8 cellular contexts compared by ENCODE assay signal in genomic region chr6:25223421-25224052, GRCh38. TPM values are rescaled to one million over a fixed set of nuclear protein-coding genes. Genes with fewer than 3 reads are reported as not detected.
DNase-seq lines count a peak whose midpoint lies in the region; ATAC-seq and TF ChIP-seq lines count a peak whose summit lies in the region.

No MANE protein-coding gene starts in this region.

- no peak overlapping the region for H3K27ac Mint-ChIP-seq in activated naive CD4-positive, alpha-beta T cell treated with anti-CD3 and anti-CD28 coated beads for 36 hours

- H3K4me3 ChIP-seq in SK-N-MC (no peak overlapping the region), prostate gland (no peak overlapping the region), upper lobe of right lung (peak overlapping the region; percentile 12)

- H3K9me3 Mint-ChIP-seq in activated naive CD4-positive, alpha-beta T cell treated with anti-CD3 and anti-CD28 coated beads for 36 hours = no peaks in the 10 kb centered on the region

- H3K9me3 ChIP-seq in SK-N-MC (ENCODE audit: low read depth, low read length) = no peaks in the 10 kb centered on the region
- H3K9me3 ChIP-seq in prostate gland = no peaks in the 10 kb centered on the region
- H3K9me3 ChIP-seq in upper lobe of right lung = no peaks in the 10 kb centered on the region

- DNase-seq in MV-4-11 (lab: John Stamatoyannopoulos, UW) (peak; percentile 48), SK-N-MC (ENCODE audit: low read depth, low spot score) (peak; percentile 59), glomerular endothelial cell (ENCODE audit: extremely low read depth, low read depth, low spot score) (peak; percentile 68), prostate gland (ENCODE audit: low spot score) (peak; percentile 42), upper lobe of right lung (peak; percentile 68)
- peak; percentile 80 for DNase-seq in activated naive CD4-positive, alpha-beta T cell treated with anti-CD3 and anti-CD28 coated beads for 36 hours

- TF ChIP-seq CTCF in GM12872 (IDR thresholded peaks at IDR 0.05; ENCODE audit: insufficient read depth, low read depth, low read length) (peak; percentile 80), prostate gland (IDR thresholded peaks at IDR 0.05) (peak; percentile 70 to 85 (median 80)), upper lobe of right lung (IDR thresholded peaks at IDR 0.05) (peak; percentile 87)

- H3K4me3 Mint-ChIP-seq in activated naive CD4-positive, alpha-beta T cell treated with anti-CD3 and anti-CD28 coated beads for 36 hours = peak overlapping the region; percentile 47

- ATAC-seq in upper lobe of right lung (peak; percentile 89), HG02938 (IDR thresholded peaks at IDR 0.05; ENCODE audit: unreplicated experiment) (no peak)

- no peaks in the 10 kb centered on the region for H3K36me3 Mint-ChIP-seq in activated naive CD4-positive, alpha-beta T cell treated with anti-CD3 and anti-CD28 coated beads for 36 hours (ENCODE audit: low read depth)

- peaks cover 8% of the 10 kb centered on the region for H3K4me1 Mint-ChIP-seq in activated naive CD4-positive, alpha-beta T cell treated with anti-CD3 and anti-CD28 coated beads for 36 hours (ENCODE audit: low read depth)

- 4% methylated on average over 4 of the region's 4 CpGs for WGBS in prostate gland

- intact Hi-C loops in activated naive CD4-positive, alpha-beta T cell treated with anti-CD3 and anti-CD28 coated beads for 36 hours (cut with micrococcal nuclease) = loop anchor here (1.0 to 2.0 kb wide), 5 partner anchors 42 to 495 kb away; no protein-coding TSS in a partner anchor
- intact Hi-C loops in prostate gland (cut with DNase I) (loop anchor here (5.0 to 10.0 kb wide), 3 partner anchors 334 to 671 kb away; no protein-coding TSS in a partner anchor), upper lobe of right lung (cut with DNase I) (no loop called here)

- H3K27me3 Mint-ChIP-seq in activated naive CD4-positive, alpha-beta T cell treated with anti-CD3 and anti-CD28 coated beads for 36 hours (ENCODE audit: low read depth) = peaks cover 2% of the 10 kb centered on the region

- H3K36me3 ChIP-seq in SK-N-MC (ENCODE audit: insufficient read depth, low read length) = no peaks in the 10 kb centered on the region
- no peaks in the 10 kb centered on the region for H3K36me3 ChIP-seq in prostate gland
- H3K36me3 ChIP-seq in upper lobe of right lung = no peaks in the 10 kb centered on the region

- no peak overlapping the region for H3K9ac ChIP-seq in SK-N-MC (ENCODE audit: insufficient read length)

- CTCF ChIA-PET in activated naive CD4-positive, alpha-beta T cell treated with anti-CD3 and anti-CD28 coated beads for 36 hours (lab: Charles Lee) = interaction anchor here (0.6 to 2.7 kb wide), 30 partner anchors 8 to 496 kb away, joined by 3 to 32 read pairs (median 4); partner anchors contain the start of gene CARMIL1

- H3K27ac ChIP-seq in SK-N-MC (no peak overlapping the region), prostate gland (no peak overlapping the region), upper lobe of right lung (no peak overlapping the region)

- TF ChIP-seq POLR2A in prostate gland (IDR thresholded peaks at IDR 0.05) = no peak

- H3K4me1 ChIP-seq in prostate gland (replicated peaks) (no peaks in the 10 kb centered on the region), upper lobe of right lung (peaks cover 10% of the 10 kb centered on the region)

- no peaks in the 10 kb centered on the region for H3K27me3 ChIP-seq in prostate gland (replicated peaks; ENCODE audit: insufficient read depth)
- H3K27me3 ChIP-seq in upper lobe of right lung = no peaks in the 10 kb centered on the region

RNA-seq across cellular contexts. Expression of gene CARMIL1, which starts 55.6 kb away (rescaled TPM):
- total RNA-seq in activated naive CD4-positive, alpha-beta T cell treated with anti-CD3 and anti-CD28 coated beads for 36 hours = 1 to 10 TPM; 3.9 to 4.0 TPM
- total RNA-seq in glomerular endothelial cell (6.4 and 7.8 TPM in 2 replicates), prostate gland (10 to 100 TPM; 12.9 to 71.7 TPM), upper lobe of right lung (37.6 TPM)
